Comparison of ENCODE assay signal across 9 cellular contexts in the genomic region with DNA sequence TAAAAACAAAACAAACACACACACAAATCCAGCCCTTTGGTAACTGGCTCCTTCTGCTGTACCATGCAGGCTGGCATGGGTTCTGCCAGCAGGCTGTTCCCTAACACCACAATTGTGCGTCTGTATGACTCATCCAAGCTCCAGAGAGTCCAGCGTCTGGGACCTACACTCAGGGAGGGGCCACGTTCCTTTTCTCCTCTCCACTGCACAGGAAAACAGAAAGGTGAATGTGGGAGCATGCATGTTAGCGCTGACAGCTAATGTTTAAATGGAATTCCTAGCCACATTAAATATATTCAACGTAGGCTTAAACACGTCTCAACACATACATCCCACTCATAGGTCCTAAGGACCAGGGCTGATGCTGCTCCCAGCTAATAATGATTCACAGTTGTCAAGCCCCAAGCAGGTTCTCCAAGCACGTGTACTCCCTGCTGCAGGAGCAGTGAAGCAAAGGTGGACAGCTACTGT. TPM values are rescaled to one million over a fixed set of nuclear protein-coding genes. Genes with fewer than 3 reads are reported as not detected.
DNase-seq lines count a peak whose midpoint lies in the region; ATAC-seq, FAIRE-seq and TF ChIP-seq lines count a peak whose summit lies in the region.
"Had no signal": no experiment of that assay in that cellular context is flagged by ENCODE, and none has a peak within 500 bp of the region (broad histone marks: within the 10 kb centered on the region; RNA-seq: fewer than 3 reads in every experiment).

No MANE protein-coding gene starts in this region.

- H3K27ac ChIP-seq in pancreas, result no peak overlapping the region

- no peaks in the 10 kb centered on the region for H3K36me3 ChIP-seq in pancreas

- 76 to 79% methylated on average over 7 of the region's 7 CpGs for WGBS in pancreas, 2 donors

- H3K4me1 ChIP-seq in pancreas, result no peaks in the 10 kb centered on the region

- intact Hi-C loops in pancreas (cut with DNase I), result no loop called here

- TF ChIP-seq CTCF in pancreas (IDR thresholded peaks at IDR 0.05), result no peak

- peak; percentile 28 for DNase-seq in NCI-H2171 treated with DMSO at 0.1 percent for 48 hours (lab: John Stamatoyannopoulos, UW)
- DNase-seq in NCI-H2171 (lab: John Stamatoyannopoulos, UW), result no peak
- peak; percentile 84 for DNase-seq in fibroblast of peridontal ligament (ENCODE audit: extremely low read depth)
- DNase-seq in pancreas, result no peak
- no peak for DNase-seq in SKM-1 treated with dmso at 0.1 percent for 144 hours (lab: John Stamatoyannopoulos, UW; ENCODE audit: unreplicated experiment)
- no peak for DNase-seq in activated gamma-delta T cell (lab: John Stamatoyannopoulos, UW)

- ATAC-seq in SK-N-SH treated with all-trans-retinoic acid at 6 μM for 48 hours, result peak; percentile 99
- peak in 3 of 4 donors; percentile 74 to 84 (median 83) for ATAC-seq in pancreas
- no peak for ATAC-seq in HG03432 (IDR thresholded peaks at IDR 0.05; ENCODE audit: unreplicated experiment)

- no peaks in the 10 kb centered on the region for H3K27me3 ChIP-seq in pancreas

- FAIRE-seq in pancreas (lab: Jason Lieb, UNC), result peak; percentile 53

- H3K9me3 ChIP-seq in pancreas, result no peaks in the 10 kb centered on the region
- H3K9me3 ChIP-seq: Caco-2 had no signal

- H3K4me3 ChIP-seq in pancreas, result no peak overlapping the region

TF ChIP-seq in SK-N-SH treated with all-trans-retinoic acid at 6 μM for 48 hours, 23 proteins besides CTCF, POLR2A, EP300 and RAD21:
- TF ChIP-seq GLIS3 (CRISPR knock-in tag; IDR thresholded peaks at IDR 0.05) (no peak), ZNF565 (CRISPR knock-in tag; conservative IDR thresholded peaks at IDR 0.05; ENCODE audit: low read depth) (no peak), ZNF70 (CRISPR knock-in tag; IDR thresholded peaks at IDR 0.05) (no peak)
- TF ChIP-seq, protein P1, sequence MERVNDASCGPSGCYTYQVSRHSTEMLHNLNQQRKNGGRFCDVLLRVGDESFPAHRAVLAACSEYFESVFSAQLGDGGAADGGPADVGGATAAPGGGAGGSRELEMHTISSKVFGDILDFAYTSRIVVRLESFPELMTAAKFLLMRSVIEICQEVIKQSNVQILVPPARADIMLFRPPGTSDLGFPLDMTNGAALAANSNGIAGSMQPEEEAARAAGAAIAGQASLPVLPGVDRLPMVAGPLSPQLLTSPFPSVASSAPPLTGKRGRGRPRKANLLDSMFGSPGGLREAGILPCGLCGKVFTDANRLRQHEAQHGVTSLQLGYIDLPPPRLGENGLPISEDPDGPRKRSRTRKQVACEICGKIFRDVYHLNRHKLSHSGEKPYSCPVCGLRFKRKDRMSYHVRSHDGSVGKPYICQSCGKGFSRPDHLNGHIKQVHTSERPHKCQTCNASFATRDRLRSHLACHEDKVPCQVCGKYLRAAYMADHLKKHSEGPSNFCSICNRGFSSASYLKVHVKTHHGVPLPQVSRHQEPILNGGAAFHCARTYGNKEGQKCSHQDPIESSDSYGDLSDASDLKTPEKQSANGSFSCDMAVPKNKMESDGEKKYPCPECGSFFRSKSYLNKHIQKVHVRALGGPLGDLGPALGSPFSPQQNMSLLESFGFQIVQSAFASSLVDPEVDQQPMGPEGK (CRISPR knock-in tag; IDR thresholded peaks at IDR 0.05; ENCODE audit: borderline replicate concordance), result peak; percentile 72; the same call in 1 of the 2 replicates

RNA-seq across cellular contexts. Expression of a gene that starts 20.7 kb away (rescaled TPM):
- 10 to 100 TPM in 5 of 6 donors, 1 to 10 TPM in 1; 9.4 to 19.7 (median 12.3) TPM for total RNA-seq in pancreas
- 10 to 100 TPM; 57.6 to 94.2 TPM for polyA plus RNA-seq in pancreas

Comparison
In these comparisons a context has a peak if more than half of its experiments do, and no peak if none do; other contexts are left out.
1. DNase-seq: peak in NCI-H2171 treated with DMSO at 0.1 percent for 48 hours (single experiment) and fibroblast of peridontal ligament (single experiment); none in NCI-H2171 (single experiment), pancreas (0 of 6), SKM-1 treated with dmso at 0.1 percent for 144 hours (single experiment) and activated gamma-delta T cell (single experiment).